Comparison of ENCODE assay signal across 18 cellular contexts in the genomic region with DNA sequence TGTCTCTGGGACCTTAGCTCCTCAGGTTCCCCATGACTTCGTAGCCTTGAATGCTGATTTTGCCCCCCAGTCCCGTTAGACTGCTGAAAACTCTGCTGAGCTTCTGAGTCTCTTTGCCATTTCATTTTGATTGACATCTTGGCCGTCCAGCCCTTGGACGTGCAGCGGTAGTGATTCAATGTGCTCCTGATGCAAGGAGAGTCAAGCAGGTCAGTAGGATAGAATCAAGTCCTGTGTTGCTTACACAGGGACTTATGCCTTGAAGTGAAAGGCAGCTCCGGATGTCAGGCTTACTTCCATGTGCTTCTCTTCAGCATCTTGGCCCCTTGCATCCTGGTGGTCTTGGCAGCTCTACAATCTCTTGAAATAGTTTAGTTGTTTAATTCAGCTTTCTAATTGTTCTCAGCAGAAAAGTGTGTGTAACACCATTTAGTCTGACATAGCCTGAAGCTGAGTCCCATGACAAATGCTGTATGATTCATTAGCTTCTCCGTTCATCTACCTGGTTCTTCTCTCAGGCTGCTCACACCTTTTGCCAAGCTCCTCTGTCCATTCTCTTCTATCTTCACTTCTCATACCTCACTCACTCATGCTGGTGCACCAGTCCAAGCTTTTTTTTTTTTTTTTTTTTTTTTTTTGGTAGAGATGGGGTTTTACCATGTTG.
DNase-seq lines count a peak whose midpoint lies in the region; ATAC-seq, FAIRE-seq and TF ChIP-seq lines count a peak whose summit lies in the region.
"Had no signal": no experiment of that assay in that cellular context is flagged by ENCODE, and none has a peak within 500 bp of the region (broad histone marks: within the 10 kb centered on the region; RNA-seq: fewer than 3 reads in every experiment).

No MANE protein-coding gene starts in this region.

- H3K4me1 ChIP-seq in HepG2 (ENCODE audit: insufficient read depth, low read length) = no peaks in the 10 kb centered on the region
- peaks cover 0 to 7% (median 1%) of the 10 kb centered on the region in 4 donors for H3K4me1 ChIP-seq in right lobe of liver

- H3K4me3 ChIP-seq in HepG2 (replicated peaks in 1 of 3; ENCODE audit: insufficient read depth in 1 of 3, low read depth in 2 of 3, low read length in 3 of 3) (no peak overlapping the region), right lobe of liver (no peak overlapping the region)
- H3K4me3 ChIP-seq: BLaER1 treated with 17β-estradiol and CSF1 and Interleukin-3, amounts not matched to agents 10 nM and 100 nM had no signal

- intact Hi-C loops in HepG2 (cut with micrococcal nuclease; ENCODE audit: unreplicated experiment) = no loop called here
- intact Hi-C loops in right lobe of liver (cut with DNase I) = no loop called here

- no peak for TF ChIP-seq RAD21 in HepG2 (CRISPR knock-in tag; IDR thresholded peaks at IDR 0.05)

- no TSS peak for BruUV-seq in HepG2 (replicated peaks; lab: Mats Ljungman, UMichigan)

- DNase-seq in HepG2 (ENCODE audit: low spot score) (no peak), right lobe of liver (no peak), RWPE1 (ENCODE audit: low spot score) (peak; percentile 62), NCI-H1105 (lab: John Stamatoyannopoulos, UW) (no peak), RCC 7860 (ENCODE audit: low spot score) (no peak)
- DNase-seq: CD8-positive, alpha-beta T cell; DMS53; NCI-H1105 treated with DMSO at 0.1 percent for 48 hours; NCI-H1694; NCI-H2081 treated with DMSO at 0.1 percent for 48 hours; NCI-H446 treated with DMSO at 0.1 percent for 48 hours had no signal

- H3K79me2 ChIP-seq in HepG2 (ENCODE audit: insufficient read depth, low read length) = no peaks in the 10 kb centered on the region

- TF ChIP-seq CTCF in HepG2 (CRISPR knock-in tag; IDR thresholded peaks at IDR 0.05) (no peak), right lobe of liver (IDR thresholded peaks at IDR 0.05) (no peak), RWPE1 (conservative IDR thresholded peaks at IDR 0.05; ENCODE audit: low read depth) (no peak)

- 45% methylated on average over 7 of the region's 7 CpGs for WGBS in HepG2 (ENCODE audit: low lambda C conversion rate)
- WGBS in right lobe of liver (ENCODE audit: insufficient coverage, low coverage, low lambda C conversion rate, missing lambda C conversion rate) = 64% methylated on average over 3 of the region's 7 CpGs

- no peak for TF ChIP-seq EP300 in HepG2 (IDR thresholded peaks at IDR 0.05; ENCODE audit: low read depth in 2 of 2, low read length in 2 of 2)
- no peak for TF ChIP-seq EP300 in HepG2 (CRISPR knock-in tag; IDR thresholded peaks at IDR 0.05; ENCODE audit: borderline replicate concordance)

- no peak overlapping the region for H3K4me2 ChIP-seq in HepG2 (ENCODE audit: low read depth, low read length)
- H3K4me2 ChIP-seq: BLaER1 treated with 17β-estradiol and CSF1 and Interleukin-3, amounts not matched to agents 10 nM and 100 nM had no signal

- no peak for FAIRE-seq in HepG2 (lab: Jason Lieb, UNC)
- FAIRE-seq in RCC 7860 (lab: Jason Lieb, UNC) = no peak
- FAIRE-seq: GM12891, H54, HTR-8/SVneo had no signal

- no peak for TF ChIP-seq POLR2A in HepG2 (IDR thresholded peaks at IDR 0.05; ENCODE audit: insufficient read depth in 1 of 2, low read depth in 2 of 2, low read length in 2 of 2)
- TF ChIP-seq POLR2A in right lobe of liver (IDR thresholded peaks at IDR 0.05) = no peak

- peaks cover 0 to 5% of the 10 kb centered on the region in 2 experiments; a peak in 2 of 5 replicates for H3K27me3 ChIP-seq in HepG2 (ENCODE audit: control insufficient read depth in 1 of 2, insufficient read depth in 2 of 2, low read length in 2 of 2)
- no peaks in the 10 kb centered on the region for H3K27me3 ChIP-seq in right lobe of liver
- H3K27me3 ChIP-seq: BLaER1 treated with 17β-estradiol and CSF1 and Interleukin-3, amounts not matched to agents 10 nM and 100 nM had no signal

- H3K36me3 ChIP-seq in HepG2 (replicated peaks in 1 of 2; ENCODE audit: control insufficient read depth in 1 of 2, insufficient read depth in 2 of 2, low read length in 2 of 2) = no peaks in the 10 kb centered on the region
- no peaks in the 10 kb centered on the region for H3K36me3 ChIP-seq in right lobe of liver

- H3K9me3 ChIP-seq in HepG2 (ENCODE audit: low read length) (peaks cover 5% of the 10 kb centered on the region; the same call in 1 of the 2 replicates), right lobe of liver (no peaks in the 10 kb centered on the region)

- H3K27ac ChIP-seq in HepG2 (ENCODE audit: extremely low read length, insufficient read depth, low read length) (no peak overlapping the region), right lobe of liver (no peak overlapping the region), RWPE1 (no peak overlapping the region)
- H3K27ac ChIP-seq: BLaER1 treated with 17β-estradiol and CSF1 and Interleukin-3, amounts not matched to agents 10 nM and 100 nM; HL-60 had no signal

- CTCF ChIA-PET in HepG2 (lab: Yijun Ruan, JAX; ENCODE audit: low intra/inter-chr PET ratio, low total read pairs) (no interaction called here), RWPE1 (lab: Yijun Ruan, JAX) (interaction anchor here (0.9 to 1.1 kb wide), 2 partner anchors 21 to 24 kb away, joined by 3 read pairs; no protein-coding TSS in a partner anchor)

- in situ Hi-C loops in HepG2 (cut with HindIII; ENCODE audit: extremely low pct_ligation_motif_present, low pct_unique_long_range_greater_than_20kb) = no loop called here

- no peak overlapping the region for H2AFZ ChIP-seq in HepG2 (ENCODE audit: low read length)

- H3K9ac ChIP-seq in HepG2 (ENCODE audit: insufficient read depth, low read depth, low read length) = no peak overlapping the region
- H3K9ac ChIP-seq: BLaER1 treated with 17β-estradiol and CSF1 and Interleukin-3, amounts not matched to agents 10 nM and 100 nM had no signal

- no peaks in the 10 kb centered on the region for H4K20me1 ChIP-seq in HepG2 (ENCODE audit: insufficient read depth, low read length)

- POLR2A ChIA-PET in HepG2 (lab: Yijun Ruan, JAX) = no interaction called here
- POLR2A ChIA-PET in RWPE1 (lab: Yijun Ruan, JAX; ENCODE audit: low non-redundant PET) = interaction anchor here (0.6 kb wide), 2 partner anchors 249 to 573 kb away, joined by 3 to 4 read pairs; no protein-coding TSS in a partner anchor

- ATAC-seq in HepG2 (no peak), right lobe of liver (no peak), esophagus mucosa (peak; percentile 85), HG03439 (IDR thresholded peaks at IDR 0.05; ENCODE audit: unreplicated experiment) (no peak)
- ATAC-seq: CD8-positive, alpha-beta T cell had no signal

TF ChIP-seq in HepG2, 621 proteins besides CTCF, POLR2A, EP300 and RAD21:
- 0 out of 2 replicates have a peak, but pooled peaks have one; percentile 15 for TF ChIP-seq TBX2 (CRISPR knock-in tag; IDR thresholded peaks at IDR 0.05; ENCODE audit: borderline replicate concordance)
- no peak for TF ChIP-seq ZNF7 (CRISPR knock-in tag; IDR thresholded peaks at IDR 0.05)
